In genomic region chr2:216126943-216127342, GRCh38 we compare ENCODE assay signal across 16 cellular contexts. TPM values are rescaled to one million over a fixed set of nuclear protein-coding genes. Genes with fewer than 3 reads are reported as not detected.
DNase-seq lines count a peak whose midpoint lies in the region; ATAC-seq and TF ChIP-seq lines count a peak whose summit lies in the region.
"Had no signal": no experiment of that assay in that cellular context is flagged by ENCODE, and none has a peak within 500 bp of the region (broad histone marks: within the 10 kb centered on the region; RNA-seq: fewer than 3 reads in every experiment).

No MANE protein-coding gene starts in this region.

- H3K27me3 Mint-ChIP-seq in activated CD4-positive, alpha-beta T cell treated with anti-CD3 and anti-CD28 coated beads, Interleukin-2, amount 10 ng/mL, durations not matched to agents 24 days and 14 days, result no peaks in the 10 kb centered on the region
- H3K27me3 Mint-ChIP-seq in CD4-positive, CD25-positive, alpha-beta regulatory T cell, result no peaks in the 10 kb centered on the region
- H3K27me3 Mint-ChIP-seq in T-helper 17 cell (no peaks in the 10 kb centered on the region), immature natural killer cell (ENCODE audit: low read depth in 3 of 3) (peaks cover 0 to under 1% (median 0%) of the 10 kb centered on the region in 3 donors), chondrocyte (ENCODE audit: low read depth) (no peaks in the 10 kb centered on the region)

- peaks cover 30% of the 10 kb centered on the region for H3K4me1 ChIP-seq in CD4-positive, CD25-positive, alpha-beta regulatory T cell (ENCODE audit: control insufficient read depth, insufficient read depth, low read length, poor library complexity, severe bottlenecking)

- peaks cover 92% of the 10 kb centered on the region for H3K36me3 ChIP-seq in CD4-positive, CD25-positive, alpha-beta regulatory T cell (ENCODE audit: control insufficient read depth, insufficient read depth, low read length)

- no peak overlapping the region for H3K4me3 Mint-ChIP-seq in activated CD4-positive, alpha-beta T cell treated with anti-CD3 and anti-CD28 coated beads, Interleukin-2, amount 10 ng/mL, durations not matched to agents 24 days and 14 days
- H3K4me3 Mint-ChIP-seq in CD4-positive, CD25-positive, alpha-beta regulatory T cell, result no peak overlapping the region
- H3K4me3 Mint-ChIP-seq in T-helper 17 cell (no peak overlapping the region), immature natural killer cell (no peak overlapping the region), chondrocyte (ENCODE audit: unreplicated experiment) (no peak overlapping the region)

- no peak overlapping the region for H3K4me3 ChIP-seq in CD4-positive, CD25-positive, alpha-beta regulatory T cell (ENCODE audit: low read depth, low read length)

- intact Hi-C loops in activated CD4-positive, alpha-beta T cell treated with anti-CD3 and anti-CD28 coated beads, Interleukin-2, amount 10 ng/mL, durations not matched to agents 24 days and 14 days (cut with micrococcal nuclease), result no loop called here

- DNase-seq in activated CD4-positive, alpha-beta T cell treated with anti-CD3 and anti-CD28 coated beads, Interleukin-2, amount 10 ng/mL, durations not matched to agents 24 days and 14 days, result no peak
- DNase-seq in activated CD4-positive, alpha-beta T cell treated with anti-CD3 and anti-CD28 coated beads for 1 hour, result no peak
- no peak for DNase-seq in CD4-positive, CD25-positive, alpha-beta regulatory T cell
- no peak for DNase-seq in T-helper 17 cell
- DNase-seq in immature natural killer cell, result no peak
- no peak for DNase-seq in chondrocyte (ENCODE audit: low spot score)
- DNase-seq in NCI-H524 treated with DMSO at 0.1 percent for 48 hours (lab: John Stamatoyannopoulos, UW), result no peak
- DNase-seq: DMS 273 treated with DMSO at 0.1 percent for 48 hours, GOT3, NCI-H1436 treated with DMSO at 0.1 percent for 48 hours, NCI-H2081, NCI-H510A, NCI-H82, PC-3 had no signal

- no peak for ATAC-seq in CD4-positive, CD25-positive, alpha-beta regulatory T cell (ENCODE audit: low read depth in 2 of 2)
- ATAC-seq in T-helper 17 cell, result no peak
- ATAC-seq in HG02798 (IDR thresholded peaks at IDR 0.05; ENCODE audit: poor library complexity, unreplicated experiment), result no peak
- ATAC-seq: PC-3 had no signal

- H3K36me3 Mint-ChIP-seq in activated CD4-positive, alpha-beta T cell treated with anti-CD3 and anti-CD28 coated beads, Interleukin-2, amount 10 ng/mL, durations not matched to agents 24 days and 14 days (ENCODE audit: low read depth), result peaks cover 74% of the 10 kb centered on the region
- peaks cover 65% of the 10 kb centered on the region for H3K36me3 Mint-ChIP-seq in CD4-positive, CD25-positive, alpha-beta regulatory T cell
- peaks cover 17% of the 10 kb centered on the region for H3K36me3 Mint-ChIP-seq in T-helper 17 cell (ENCODE audit: low read depth)
- H3K36me3 Mint-ChIP-seq in immature natural killer cell, result peaks cover 20 to 69% (median 38%) of the 10 kb centered on the region in 3 donors
- peaks cover 36% of the 10 kb centered on the region for H3K36me3 Mint-ChIP-seq in chondrocyte (ENCODE audit: low read depth)

- H3K27ac Mint-ChIP-seq in activated CD4-positive, alpha-beta T cell treated with anti-CD3 and anti-CD28 coated beads, Interleukin-2, amount 10 ng/mL, durations not matched to agents 24 days and 14 days, result peak overlapping the region; percentile 42
- H3K27ac Mint-ChIP-seq in CD4-positive, CD25-positive, alpha-beta regulatory T cell, result peak overlapping the region in 2 of 3 donors; percentile 32 to 46
- H3K27ac Mint-ChIP-seq in T-helper 17 cell (peak overlapping the region; percentile 67), immature natural killer cell (peak overlapping the region in 4 of 6 donors; percentile 14 to 73 (median 47)), chondrocyte (ENCODE audit: unreplicated experiment) (no peak overlapping the region)

- TF ChIP-seq CTCF in chondrocyte (IDR thresholded peaks at IDR 0.05), result no peak

- H3K27ac ChIP-seq in CD4-positive, CD25-positive, alpha-beta regulatory T cell (ENCODE audit: insufficient read depth, low read length, poor library complexity, severe bottlenecking), result no peak overlapping the region
- H3K27ac ChIP-seq: KMS-11 had no signal

- no peaks in the 10 kb centered on the region for H3K27me3 ChIP-seq in CD4-positive, CD25-positive, alpha-beta regulatory T cell (ENCODE audit: control insufficient read depth, insufficient read depth, low read length)

- H3K9me3 ChIP-seq in CD4-positive, CD25-positive, alpha-beta regulatory T cell (ENCODE audit: control insufficient read depth in 2 of 2, low read length in 2 of 2), result no peaks in the 10 kb centered on the region
- no peaks in the 10 kb centered on the region for H3K9me3 ChIP-seq in T-helper 17 cell (ENCODE audit: control insufficient read depth, low read length, poor library complexity, severe bottlenecking)

- H3K9me3 Mint-ChIP-seq in activated CD4-positive, alpha-beta T cell treated with anti-CD3 and anti-CD28 coated beads, Interleukin-2, amount 10 ng/mL, durations not matched to agents 24 days and 14 days, result peaks cover under 1% of the 10 kb centered on the region
- no peaks in the 10 kb centered on the region for H3K9me3 Mint-ChIP-seq in CD4-positive, CD25-positive, alpha-beta regulatory T cell
- H3K9me3 Mint-ChIP-seq in immature natural killer cell (no peaks in the 10 kb centered on the region), chondrocyte (ENCODE audit: low read depth) (no peaks in the 10 kb centered on the region)

- peaks cover 50% of the 10 kb centered on the region for H3K4me1 Mint-ChIP-seq in activated CD4-positive, alpha-beta T cell treated with anti-CD3 and anti-CD28 coated beads, Interleukin-2, amount 10 ng/mL, durations not matched to agents 24 days and 14 days
- H3K4me1 Mint-ChIP-seq in CD4-positive, CD25-positive, alpha-beta regulatory T cell, result peaks cover 33 to 74% (median 37%) of the 10 kb centered on the region in 4 donors
- H3K4me1 Mint-ChIP-seq in T-helper 17 cell (peaks cover 23% of the 10 kb centered on the region), immature natural killer cell (peaks cover 19 to 67% of the 10 kb centered on the region in 2 donors), chondrocyte (ENCODE audit: low read depth) (peaks cover 16% of the 10 kb centered on the region)

RNA-seq across cellular contexts. Expression of gene XRCC5, which starts 17.8 kb away (rescaled TPM):
- 476 and 510 TPM in 2 replicates for total RNA-seq in activated CD4-positive, alpha-beta T cell treated with anti-CD3 and anti-CD28 coated beads, Interleukin-2, amount 10 ng/mL, durations not matched to agents 24 days and 14 days
- 178 TPM for total RNA-seq in CD4-positive, CD25-positive, alpha-beta regulatory T cell
- polyA plus RNA-seq in CD4-positive, CD25-positive, alpha-beta regulatory T cell, result 100 to 1,000 TPM; 272 to 336 (median 287) TPM
- total RNA-seq in T-helper 17 cell, result 100 to 1,000 TPM; 151 to 161 TPM
- 100 to 1,000 TPM; 301 to 350 (median 303) TPM for polyA plus RNA-seq in immature natural killer cell
- 154 to 236 TPM (median 158 TPM) in 3 replicates for total RNA-seq in chondrocyte

RNA-seq across cellular contexts. Expression of gene TMEM169, which starts 45.2 kb away (rescaled TPM):
- total RNA-seq in activated CD4-positive, alpha-beta T cell treated with anti-CD3 and anti-CD28 coated beads, Interleukin-2, amount 10 ng/mL, durations not matched to agents 24 days and 14 days, result 0.51 and 0.97 TPM in 2 replicates
- 4.6 TPM for total RNA-seq in CD4-positive, CD25-positive, alpha-beta regulatory T cell
- polyA plus RNA-seq in CD4-positive, CD25-positive, alpha-beta regulatory T cell, result 10 to 100 TPM in 1 of 4 donors, 1 to 10 TPM in 3; 7.0 to 12.8 (median 8.7) TPM
- 1 to 10 TPM; 1.6 to 2.2 TPM for total RNA-seq in T-helper 17 cell
- 1 to 10 TPM in 1 of 3 donors, under 1 TPM in 1, not detected in 1; 0.49 to 1.0 TPM for polyA plus RNA-seq in immature natural killer cell
- total RNA-seq in chondrocyte, result 1.3 to 2.0 TPM (median 1.5 TPM) in 3 replicates
- total RNA-seq: PC-3 had no signal

RNA-seq across cellular contexts. Expression of gene PECR, which starts 45.3 kb away (rescaled TPM):
- 13.1 and 15.3 TPM in 2 replicates for total RNA-seq in activated CD4-positive, alpha-beta T cell treated with anti-CD3 and anti-CD28 coated beads, Interleukin-2, amount 10 ng/mL, durations not matched to agents 24 days and 14 days
- total RNA-seq in CD4-positive, CD25-positive, alpha-beta regulatory T cell, result 28.0 TPM
- polyA plus RNA-seq in CD4-positive, CD25-positive, alpha-beta regulatory T cell, result 10 to 100 TPM; 43.2 to 73.8 (median 49.0) TPM
- total RNA-seq in T-helper 17 cell (10 to 100 TPM; 16.9 to 18.7 TPM), chondrocyte (6.6 to 10.1 TPM (median 9.1 TPM) in 3 replicates)
- polyA plus RNA-seq in immature natural killer cell, result 10 to 100 TPM; 23.2 to 32.4 (median 23.8) TPM
